3 cellular contexts compared by ENCODE assay signal in genomic region chr11:23063261-23063660, GRCh38.
"Had no signal": no experiment of that assay in that cellular context is flagged by ENCODE, and none has a peak within 500 bp of the region (broad histone marks: within the 10 kb centered on the region; RNA-seq: fewer than 3 reads in every experiment).

No MANE protein-coding gene starts in this region.

- DNase-seq: GDM1, GF-D8 had no signal

- ATAC-seq: GM12878 had no signal

- H3K4me3 ChIP-seq: GM12878 had no signal
